17 cellular contexts compared by ENCODE assay signal in genomic region chr2:216644846-216645635, GRCh38. TPM values are rescaled to one million over a fixed set of nuclear protein-coding genes. Genes with fewer than 3 reads are reported as not detected.
DNase-seq lines count a peak whose midpoint lies in the region; TF ChIP-seq lines count a peak whose summit lies in the region.
"Had no signal": no experiment of that assay in that cellular context is flagged by ENCODE, and none has a peak within 500 bp of the region (broad histone marks: within the 10 kb centered on the region; RNA-seq: fewer than 3 reads in every experiment).

No MANE protein-coding gene starts in this region.

- no peaks in the 10 kb centered on the region for H3K9me2 ChIP-seq in hepatocyte (replicated peaks; ENCODE audit: insufficient read depth)

- no peak overlapping the region for H2AFZ ChIP-seq in hepatocyte

- H3K4me1 ChIP-seq in hepatocyte (ENCODE audit: insufficient read depth) (peaks cover 18% of the 10 kb centered on the region), skeletal muscle tissue (ENCODE audit: control insufficient read depth in 3 of 3, insufficient read depth in 3 of 3, low read length in 3 of 3) (peaks cover 0 to 3% (median 0%) of the 10 kb centered on the region in 3 donors), BE2C (peaks cover 12% of the 10 kb centered on the region)

- H3K27ac ChIP-seq in hepatocyte (peak overlapping the region; percentile 68), skeletal muscle tissue (ENCODE audit: low read depth, low read length) (peak overlapping the region; percentile 47)
- H3K27ac ChIP-seq: KMS-11 had no signal

- H3K9me3 ChIP-seq in hepatocyte (ENCODE audit: low read depth), result no peaks in the 10 kb centered on the region
- H3K9me3 ChIP-seq in skeletal muscle tissue (ENCODE audit: control insufficient read depth in 3 of 3, low read length in 3 of 3), result no peaks in the 10 kb centered on the region
- H3K9me3 ChIP-seq in BE2C, result no peaks in the 10 kb centered on the region

- H3K9ac ChIP-seq in skeletal muscle tissue (ENCODE audit: low read depth in 1 of 3, low read length in 3 of 3), result no peak overlapping the region
- H3K9ac ChIP-seq: KMS-11 had no signal

- TF ChIP-seq CTCF in hepatocyte (IDR thresholded peaks at IDR 0.05; ENCODE audit: poor library complexity), result no peak
- TF ChIP-seq CTCF in BE2C (IDR thresholded peaks at IDR 0.05; ENCODE audit: low read depth, low read length), result no peak

- H3K36me3 ChIP-seq in hepatocyte (replicated peaks; ENCODE audit: insufficient read depth, low read depth), result no peaks in the 10 kb centered on the region
- no peaks in the 10 kb centered on the region for H3K36me3 ChIP-seq in skeletal muscle tissue (ENCODE audit: control insufficient read depth in 3 of 3, insufficient read depth in 3 of 3, low read length in 3 of 3)
- peaks cover 11% of the 10 kb centered on the region for H3K36me3 ChIP-seq in BE2C

- H3K4me2 ChIP-seq in hepatocyte, result no peak overlapping the region
- H3K4me2 ChIP-seq: KMS-11 had no signal

- DNase-seq in NCI-H1105 treated with DMSO at 0.1 percent for 48 hours (lab: John Stamatoyannopoulos, UW) (peak; percentile 6), NCI-H1105 (lab: John Stamatoyannopoulos, UW) (no peak), NCI-H2227 treated with DMSO at 0.1 percent for 48 hours (lab: John Stamatoyannopoulos, UW) (peak; percentile 42), hepatocyte (ENCODE audit: low spot score) (no peak), HPDE6-E6E7 (ENCODE audit: extremely low spot score) (no peak), hippocampal formation (lab: John Stamatoyannopoulos, UW) (no peak), BE2C (no peak)
- DNase-seq: 8988T; CD8-positive, alpha-beta memory T cell; effector memory CD4-positive, alpha-beta T cell; kidney glomerular epithelial cell; naive thymus-derived CD8-positive, alpha-beta T cell; NCI-H1694 treated with DMSO at 0.1 percent for 48 hours; SHP77 had no signal

- H3K4me3 ChIP-seq in hepatocyte (no peak overlapping the region), skeletal muscle tissue (ENCODE audit: low read length in 3 of 3) (no peak overlapping the region), BE2C (ENCODE audit: low read depth, low read length) (no peak overlapping the region)

- no peaks in the 10 kb centered on the region for H3K27me3 ChIP-seq in hepatocyte
- H3K27me3 ChIP-seq in skeletal muscle tissue (ENCODE audit: control insufficient read depth in 3 of 3, insufficient read depth in 3 of 3, low read length in 3 of 3), result peaks cover 0 to 9% (median 0%) of the 10 kb centered on the region in 3 donors
- H3K27me3 ChIP-seq in BE2C, result no peaks in the 10 kb centered on the region

- peaks cover 27% of the 10 kb centered on the region for H3K79me2 ChIP-seq in hepatocyte

- H4K20me1 ChIP-seq in hepatocyte (ENCODE audit: insufficient read depth, poor library complexity, severe bottlenecking), result no peaks in the 10 kb centered on the region

- WGBS in hepatocyte (ENCODE audit: low lambda C conversion rate, missing lambda C conversion rate), result 50% methylated on average over 4 of the region's 4 CpGs

RNA-seq across cellular contexts. Expression of gene IGFBP2, which starts 11.8 kb away (rescaled TPM):
- total RNA-seq in hepatocyte (163 and 231 TPM in 2 replicates), skeletal muscle tissue (99.7 TPM)
- polyA plus RNA-seq in hepatocyte, result 338 and 351 TPM in 2 replicates
- polyA plus RNA-seq in BE2C (2012; ENCODE audit: insufficient read depth, insufficient read length, low read depth), result 1,157 TPM
- total RNA-seq: naive thymus-derived CD8-positive, alpha-beta T cell had no signal

RNA-seq across cellular contexts. Expression of gene IGFBP5, which starts 50.3 kb away (rescaled TPM):
- total RNA-seq in hepatocyte, result 190 and 232 TPM in 2 replicates
- polyA plus RNA-seq in hepatocyte, result 113 TPM in 2 replicates
- total RNA-seq in skeletal muscle tissue, result 260 TPM
- 34.8 TPM for polyA plus RNA-seq in BE2C (2012; ENCODE audit: insufficient read depth, insufficient read length, low read depth)
- total RNA-seq: activated T-helper 2 cell treated with anti-CD3 and anti-CD28 coated beads, Interferon-gamma antibody, Interleukin-2, Interleukin-4, amounts not matched to agents 10 μg/mL and 5 μg/mL and 100 μg/mL, durations not matched to agents 14 hours and 24 hours and 36 hours; CD8-positive, alpha-beta memory T cell; naive thymus-derived CD8-positive, alpha-beta T cell had no signal
- polyA plus RNA-seq: CD8-positive, alpha-beta memory T cell; naive thymus-derived CD8-positive, alpha-beta T cell had no signal

Comparison
In these comparisons a context has a peak if more than half of its experiments do, and no peak if none do; other contexts are left out.
1. DNase-seq: peak in NCI-H1105 treated with DMSO at 0.1 percent for 48 hours (single experiment) and NCI-H2227 treated with DMSO at 0.1 percent for 48 hours (single experiment); none in NCI-H1105 (single experiment), hepatocyte (single experiment), HPDE6-E6E7 (single experiment), hippocampal formation (0 of 2) and BE2C (single experiment).